In genomic region chr9:36276254-36276653, GRCh38 we compare ENCODE assay signal across 15 cellular contexts. TPM values are rescaled to one million over a fixed set of nuclear protein-coding genes. Genes with fewer than 3 reads are reported as not detected.
DNase-seq lines count a peak whose midpoint lies in the region; ATAC-seq, FAIRE-seq and TF ChIP-seq lines count a peak whose summit lies in the region.
"Had no signal": no experiment of that assay in that cellular context is flagged by ENCODE, and none has a peak within 500 bp of the region (broad histone marks: within the 10 kb centered on the region; RNA-seq: fewer than 3 reads in every experiment).

No MANE protein-coding gene starts in this region.

- H3K36me3 ChIP-seq in PC-3 (ENCODE audit: low read depth, low read length) (no peaks in the 10 kb centered on the region), mucosa of rectum (ENCODE audit: control insufficient read depth in 2 of 2, insufficient read depth in 2 of 2, low read length in 2 of 2) (peaks cover 0 to 2% of the 10 kb centered on the region in 2 donors)
- H3K36me3 ChIP-seq: prostate gland had no signal

- H3K4me2 ChIP-seq in A549 (peak overlapping the region; percentile 30), PC-3 (ENCODE audit: low read length) (no peak overlapping the region)

- H3K4me3 ChIP-seq in A549 (no peak overlapping the region), PC-3 (ENCODE audit: low read length) (no peak overlapping the region), epithelial cell of esophagus (ENCODE audit: low read length) (peak overlapping the region; percentile 38), mucosa of rectum (ENCODE audit: low read length in 2 of 2) (peak overlapping the region; percentile 50 to 71)
- H3K4me3 ChIP-seq: testis had no signal

- H4K20me1 ChIP-seq in PC-3 (ENCODE audit: low read length) = no peaks in the 10 kb centered on the region

- no peak for DNase-seq in A549 (ENCODE audit: low read depth in 1 of 2, low spot score in 1 of 2)
- DNase-seq in PC-3 = no peak
- DNase-seq in epithelial cell of esophagus (ENCODE audit: low read depth) = no peak
- DNase-seq in RWPE1 (ENCODE audit: low spot score) = no peak
- DNase-seq in activated naive CD4-positive, alpha-beta T cell treated with anti-CD3 and anti-CD28 coated beads, Interleukin-2, amount 50 U/mL, for 16 hours = no peak
- no peak for DNase-seq in stimulated activated naive CD4-positive, alpha-beta T cell treated with Interleukin-2 at 50 U/mL for 16 hours (lab: John Stamatoyannopoulos, UW)
- no peak for DNase-seq in NCI-H2171 (lab: John Stamatoyannopoulos, UW)
- DNase-seq: activated effector memory CD4-positive, alpha-beta T cell treated with Interleukin-2 at 50 U/mL for 16 hours; DMS153; immature natural killer cell; NCI-H1436 treated with DMSO at 0.1 percent for 48 hours; testis had no signal

- H3K27me3 ChIP-seq in PC-3 (ENCODE audit: low read length) (no peaks in the 10 kb centered on the region), mucosa of rectum (ENCODE audit: control insufficient read depth in 2 of 2, insufficient read depth in 2 of 2, low read length in 2 of 2) (no peaks in the 10 kb centered on the region)
- H3K27me3 ChIP-seq: testis had no signal

- H3K27ac ChIP-seq in A549 (no peak overlapping the region; a peak in 1 of 6 replicates), PC-3 (ENCODE audit: low read length) (no peak overlapping the region), mucosa of rectum (ENCODE audit: low read depth in 2 of 2, low read length in 2 of 2) (peak overlapping the region; percentile 58 to 62), RWPE1 (no peak overlapping the region)
- H3K27ac ChIP-seq: prostate gland, testis had no signal

- TSS peak; percentile 46 for BruUV-seq in PC-3 (replicated peaks; lab: Mats Ljungman, UMichigan)

- no peaks in the 10 kb centered on the region for H3F3A ChIP-seq in PC-3 (ENCODE audit: low read length, unreplicated experiment)

- no peak for ATAC-seq in A549
- ATAC-seq in PC-3 = no peak

- intact Hi-C loops in PC-3 (cut with micrococcal nuclease) = no loop called here

- no peak overlapping the region for H3K9ac ChIP-seq in PC-3 (ENCODE audit: low read length)
- H3K9ac ChIP-seq in mucosa of rectum (ENCODE audit: low read depth in 1 of 2, low read length in 2 of 2) = peak overlapping the region; percentile 49 to 64

- H3K9me2 ChIP-seq in PC-3 (replicated peaks; ENCODE audit: low read length) = no peaks in the 10 kb centered on the region

- 78% methylated on average over 1 of the region's 1 CpG for WGBS in A549 (ENCODE audit: missing lambda C conversion rate)

- CTCF ChIA-PET in A549 (lab: Yijun Ruan, JAX) (interaction anchor here (0.8 to 2.0 kb wide), 7 partner anchors 9 to 135 kb away, joined by 3 to 8 read pairs (median 3); no protein-coding TSS in a partner anchor), PC-3 (lab: Charles Lee) (no interaction called here), RWPE1 (lab: Yijun Ruan, JAX) (interaction anchor here (0.6 to 0.7 kb wide), 2 partner anchors 95 to 1256 kb away, joined by 3 to 5 read pairs; no protein-coding TSS in a partner anchor)

- no peak for TF ChIP-seq CTCF in A549 (IDR thresholded peaks at IDR 0.05)
- TF ChIP-seq CTCF in PC-3 (conservative IDR thresholded peaks at IDR 0.05; ENCODE audit: low read depth, low read length) = no peak
- TF ChIP-seq CTCF in epithelial cell of esophagus (IDR thresholded peaks at IDR 0.05; ENCODE audit: insufficient read depth, low read depth, low read length, missing control alignments) = no peak
- TF ChIP-seq CTCF in RWPE1 (conservative IDR thresholded peaks at IDR 0.05; ENCODE audit: low read depth) = no peak

- POLR2A ChIA-PET in A549 (lab: Yijun Ruan, JAX) = interaction anchor here (2.0 kb wide), 1 partner anchor 18 kb away, joined by 9 read pairs; the partner anchor contains the start of gene GNE
- POLR2A ChIA-PET in PC-3 (lab: Charles Lee; ENCODE audit: unreplicated experiment) = no interaction called here
- POLR2A ChIA-PET in RWPE1 (lab: Yijun Ruan, JAX; ENCODE audit: low non-redundant PET) = interaction anchor here (0.6 kb wide), 1 partner anchor 145 kb away, joined by 5 read pairs; no protein-coding TSS in a partner anchor

- no peak for FAIRE-seq in A549 (lab: Jason Lieb, UNC)
- FAIRE-seq: frontal cortex had no signal

- TF ChIP-seq RAD21 in A549 (conservative IDR thresholded peaks at IDR 0.05 in 1 of 2, IDR thresholded peaks at IDR 0.05 in 1 of 2) = no peak

- no peak overlapping the region for H2AFZ ChIP-seq in PC-3 (ENCODE audit: low read length)

- H3K79me2 ChIP-seq in PC-3 (ENCODE audit: low read length) = no peaks in the 10 kb centered on the region

- TF ChIP-seq POLR2A in A549 (IDR thresholded peaks at IDR 0.05; ENCODE audit: low read length) = no peak

- TF ChIP-seq EP300 in A549 (IDR thresholded peaks at IDR 0.05) = no peak

- no peaks in the 10 kb centered on the region for H3K9me3 ChIP-seq in A549
- no peaks in the 10 kb centered on the region for H3K9me3 ChIP-seq in PC-3 (ENCODE audit: low read length)
- no peaks in the 10 kb centered on the region for H3K9me3 ChIP-seq in mucosa of rectum (ENCODE audit: control insufficient read depth in 2 of 2, low read length in 2 of 2)
- H3K9me3 ChIP-seq: prostate gland, testis had no signal

- H3K4me1 ChIP-seq in A549 (0 out of 3 replicates have a peak, but pooled peaks cover 5% of the 10 kb centered on the region), PC-3 (ENCODE audit: insufficient read depth, low read length) (peaks cover 3% of the 10 kb centered on the region; the same call in 1 of the 2 replicates), mucosa of rectum (ENCODE audit: control insufficient read depth in 2 of 2, insufficient read depth in 2 of 2, low read length in 2 of 2) (peaks cover 0 to 3% of the 10 kb centered on the region in 2 donors)
- H3K4me1 ChIP-seq: prostate gland, testis had no signal

TF ChIP-seq in A549, 52 proteins besides CTCF, POLR2A, EP300 and RAD21:
- TF ChIP-seq CBX8 (IDR thresholded peaks at IDR 0.05) (no peak), CHD4 (IDR thresholded peaks at IDR 0.05; ENCODE audit: borderline replicate concordance) (no peak), MAX (IDR thresholded peaks at IDR 0.05) (no peak), HOXB13 (CRISPR knock-in tag; IDR thresholded peaks at IDR 0.05; ENCODE audit: low read depth) (no peak), NFE2L2 (conservative IDR thresholded peaks at IDR 0.05; ENCODE audit: low read length) (no peak)

RNA-seq across cellular contexts. Expression of gene GNE, which starts 18.0 kb away (rescaled TPM):
- 32.9 and 39.5 TPM in 2 replicates for polyA plus RNA-seq in A549 (2011; rRNA removed)
- 12.7 and 15.5 TPM in 2 replicates for polyA plus RNA-seq in A549 (2012; cell fraction: cytosol; rRNA removed)
- polyA plus RNA-seq in A549 (2012; cell fraction: nucleus; rRNA removed) = 10.2 and 13.9 TPM in 2 replicates
- 19.2 to 24.1 TPM (median 23.0 TPM) in 3 replicates for polyA plus RNA-seq in A549 (2017; fragmentation: RNase III; extraction: RNeasy Plus Mini Kit Qiagen cat#74134 plus additional on column Dnase treatment)
- polyA minus RNA-seq in A549 (2011; rRNA and poly(A)+ RNA removed) = 51.2 and 60.2 TPM in 2 replicates
- 10.2 and 10.9 TPM in 2 replicates for total RNA-seq in PC-3 (2014; rRNA removed)

Comparison
In these comparisons a context has a peak if more than half of its experiments do, and no peak if none do; other contexts are left out.
1. H3K27ac ChIP-seq: peak in mucosa of rectum (2 of 2); none in A549 (0 of 2), PC-3 (single experiment) and RWPE1 (single experiment).
2. H3K4me3 ChIP-seq: peak in epithelial cell of esophagus (single experiment) and mucosa of rectum (2 of 2); none in A549 (single experiment) and PC-3 (single experiment).